Comparison of ENCODE assay signal across 27 cellular contexts in the genomic region with DNA sequence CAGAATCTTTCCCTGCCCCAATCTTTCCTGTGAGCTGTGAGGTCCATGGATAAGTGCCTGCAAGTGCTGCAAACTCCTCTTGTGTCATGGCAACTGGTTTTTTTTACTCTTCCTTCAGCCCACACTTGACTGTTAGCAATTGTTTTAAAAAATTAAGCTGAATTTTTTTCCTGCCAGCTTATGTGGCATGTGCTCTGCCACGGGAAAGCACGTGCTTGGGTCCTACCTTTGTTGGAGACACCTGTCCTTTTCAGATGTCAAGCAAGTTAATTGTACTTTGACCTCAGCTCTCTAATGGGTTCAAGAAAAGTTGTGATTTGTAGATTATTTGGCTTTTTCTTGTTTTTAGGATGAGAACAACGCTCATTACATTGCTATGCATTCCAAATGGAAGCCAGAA.
"Had no signal": no experiment of that assay in that cellular context is flagged by ENCODE, and none has a peak within 500 bp of the region (broad histone marks: within the 10 kb centered on the region; RNA-seq: fewer than 3 reads in every experiment).

No MANE protein-coding gene starts in this region.

- H3K27ac ChIP-seq: colonic mucosa, coronary artery, dorsolateral prefrontal cortex, epithelial cell of prostate, esophagus muscularis mucosa, esophagus squamous epithelium, foreskin keratinocyte, gastrocnemius medialis, gastroesophageal sphincter, heart left ventricle, heart right ventricle had no signal

- H3K9me3 ChIP-seq: colonic mucosa, gastrocnemius medialis had no signal

- DNase-seq: colonic mucosa; cortex of kidney; dermis blood vessel endothelial cell; dorsolateral prefrontal cortex; effector CD4-positive, alpha-beta T cell; effector CD8-positive, alpha-beta T cell; effector memory CD4-positive, alpha-beta T cell; effector memory CD8-positive, alpha-beta T cell; endodermal cell; erythroblast; esophagus squamous epithelium; foreskin fibroblast; foreskin keratinocyte; foreskin melanocyte; gastrocnemius medialis; glutamatergic neuron; head of caudate nucleus; heart left ventricle; heart right ventricle had no signal

- ATAC-seq: effector memory CD8-positive, alpha-beta T cell; esophagus mucosa; foreskin keratinocyte; gastrocnemius medialis; gastroesophageal sphincter; heart left ventricle; heart right ventricle had no signal

- H3K4me3 ChIP-seq: colonic mucosa, coronary artery, dorsolateral prefrontal cortex, esophagus muscularis mucosa, esophagus squamous epithelium, gastrocnemius medialis, gastroesophageal sphincter, heart left ventricle, heart right ventricle had no signal

- H3K4me1 ChIP-seq: colonic mucosa, esophagus muscularis mucosa, esophagus squamous epithelium, foreskin keratinocyte, gastrocnemius medialis, gastroesophageal sphincter, heart left ventricle, heart right ventricle had no signal

- H3K27me3 ChIP-seq: colonic mucosa, dorsolateral prefrontal cortex, esophagus muscularis mucosa, esophagus squamous epithelium, foreskin keratinocyte, gastrocnemius medialis, gastroesophageal sphincter, heart left ventricle, heart right ventricle had no signal

- H3K36me3 ChIP-seq: colonic mucosa, esophagus muscularis mucosa, esophagus squamous epithelium, gastrocnemius medialis, gastroesophageal sphincter, heart left ventricle, heart right ventricle had no signal

- FAIRE-seq: endometrium, endothelial cell of umbilical vein, frontal cortex had no signal
